Comparison of ENCODE assay signal across 5 cellular contexts in genomic region chr4:85244638-85245037, GRCh38.
"Had no signal": no experiment of that assay in that cellular context is flagged by ENCODE, and none has a peak within 500 bp of the region (broad histone marks: within the 10 kb centered on the region; RNA-seq: fewer than 3 reads in every experiment).

No MANE protein-coding gene starts in this region.

- H3K27ac ChIP-seq: HL-60 had no signal

- DNase-seq: IMR-90, KBM-7 had no signal

- H3K4me3 ChIP-seq: K562 had no signal

- ATAC-seq: HepG2, K562 had no signal
